In the genomic region with DNA sequence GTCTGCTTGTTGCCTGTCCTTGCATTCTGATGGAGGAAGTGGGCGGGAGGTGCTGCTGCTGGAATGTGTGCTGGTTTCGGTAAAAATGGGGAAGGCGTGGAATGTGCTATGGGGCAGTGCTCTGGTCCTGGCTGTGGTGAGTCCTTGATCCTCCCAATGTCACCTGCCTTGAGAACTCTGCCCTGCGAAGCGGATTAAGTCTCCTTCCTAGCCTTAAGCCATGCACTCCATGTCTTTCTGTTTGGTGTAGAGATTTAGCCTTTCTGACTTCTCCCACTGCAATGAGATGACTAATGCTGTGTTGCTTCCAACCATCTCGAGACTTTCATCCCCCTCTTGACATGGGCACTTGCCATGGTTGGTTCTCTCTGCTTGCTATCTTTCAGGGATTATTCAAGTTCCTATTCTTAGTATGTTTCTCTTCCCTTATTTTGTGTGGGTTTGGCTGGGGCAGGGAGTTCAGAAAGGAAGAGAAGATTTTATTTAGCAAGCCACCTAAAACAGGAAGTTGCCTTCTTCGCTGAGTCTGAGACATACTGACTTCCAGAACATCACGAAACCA, we compare ENCODE assay signal across 14 cellular contexts.
DNase-seq lines count a peak whose midpoint lies in the region; ATAC-seq, FAIRE-seq and TF ChIP-seq lines count a peak whose summit lies in the region.
"Had no signal": no experiment of that assay in that cellular context is flagged by ENCODE, and none has a peak within 500 bp of the region (broad histone marks: within the 10 kb centered on the region; RNA-seq: fewer than 3 reads in every experiment).

No MANE protein-coding gene starts in this region.

- no peak for TF ChIP-seq RAD21 in SK-N-SH (IDR thresholded peaks at IDR 0.05; ENCODE audit: low read length)

- peaks cover 24% of the 10 kb centered on the region for H3K4me1 Mint-ChIP-seq in astrocyte (ENCODE audit: low read depth, unreplicated experiment)
- no peaks in the 10 kb centered on the region for H3K4me1 Mint-ChIP-seq in activated T-cell treated with anti-CD3 and anti-CD28 coated beads, Interleukin-2, amount 50 U/mL, for 4 hours (ENCODE audit: low read depth)
- H3K4me1 Mint-ChIP-seq: mesothelial cell of epicardium had no signal

- no peaks in the 10 kb centered on the region for H3K9me2 ChIP-seq in SK-N-SH

- peak overlapping the region; percentile 34; the same call in 1 of the 2 replicates for H3K4me2 ChIP-seq in SK-N-SH
- peak overlapping the region; percentile 50 for H3K4me2 ChIP-seq in astrocyte (ENCODE audit: low read length)
- H3K4me2 ChIP-seq: A549 had no signal

- no peaks in the 10 kb centered on the region for H3K36me3 Mint-ChIP-seq in astrocyte (ENCODE audit: low read depth, unreplicated experiment)
- no peaks in the 10 kb centered on the region for H3K36me3 Mint-ChIP-seq in activated T-cell treated with anti-CD3 and anti-CD28 coated beads, Interleukin-2, amount 50 U/mL, for 4 hours (ENCODE audit: insufficient read depth)
- no peaks in the 10 kb centered on the region for H3K36me3 Mint-ChIP-seq in activated naive CD4-positive, alpha-beta T cell treated with anti-CD3 and anti-CD28 coated beads, Interleukin-2, amount 50 U/mL, for 72 hours
- H3K36me3 Mint-ChIP-seq: mesothelial cell of epicardium had no signal

- H3K27me3 ChIP-seq in SK-N-SH (ENCODE audit: insufficient read depth), result no peaks in the 10 kb centered on the region
- no peaks in the 10 kb centered on the region for H3K27me3 ChIP-seq in astrocyte (ENCODE audit: insufficient read depth, low read length)
- no peaks in the 10 kb centered on the region for H3K27me3 ChIP-seq in upper lobe of right lung

- H3K79me2 ChIP-seq in SK-N-SH (ENCODE audit: insufficient read depth), result no peaks in the 10 kb centered on the region; the same call in 1 of the 2 replicates
- H3K79me2 ChIP-seq in astrocyte (ENCODE audit: insufficient read depth, low read length), result peaks cover 54% of the 10 kb centered on the region

- H3K27me3 Mint-ChIP-seq in astrocyte (ENCODE audit: low read depth, unreplicated experiment), result no peaks in the 10 kb centered on the region
- H3K27me3 Mint-ChIP-seq in activated T-cell treated with anti-CD3 and anti-CD28 coated beads, Interleukin-2, amount 50 U/mL, for 4 hours (ENCODE audit: low read depth), result no peaks in the 10 kb centered on the region

- peaks cover 38% of the 10 kb centered on the region for H3F3A ChIP-seq in SK-N-SH (replicated peaks; ENCODE audit: insufficient read depth)

- DNase-seq in SK-N-SH, result no peak
- peak; percentile 79 for DNase-seq in astrocyte (ENCODE audit: low read depth)
- peak; percentile 62 for DNase-seq in inferior parietal cortex (ENCODE audit: extremely low spot score)
- no peak for DNase-seq in upper lobe of right lung
- DNase-seq in activated T-cell treated with anti-CD3 and anti-CD28 coated beads, Interleukin-2, amount 50 U/mL, for 4 hours, result no peak
- DNase-seq in activated naive CD4-positive, alpha-beta T cell treated with anti-CD3 and anti-CD28 coated beads, Interleukin-2, amount 50 U/mL, for 72 hours (ENCODE audit: low spot score in 2 of 2), result no peak
- no peak for DNase-seq in ureter (ENCODE audit: low spot score)
- DNase-seq: activated CD4-positive, CD25-positive, alpha-beta regulatory T cell treated with anti-CD3 and anti-CD28 coated beads, Interleukin-2, amount 50 U/mL, for 72 hours; activated naive CD4-positive, alpha-beta T cell treated with anti-CD3 and anti-CD28 coated beads, Interleukin-2, amount 50 U/mL, for 16 hours had no signal

- H3K4me3 Mint-ChIP-seq in astrocyte (ENCODE audit: unreplicated experiment), result no peak overlapping the region
- no peak overlapping the region for H3K4me3 Mint-ChIP-seq in activated T-cell treated with anti-CD3 and anti-CD28 coated beads, Interleukin-2, amount 50 U/mL, for 4 hours
- H3K4me3 Mint-ChIP-seq: mesothelial cell of epicardium had no signal

- intact Hi-C loops in upper lobe of right lung (cut with DNase I), result no loop called here

- H3K4me3 ChIP-seq in SK-N-SH (ENCODE audit: low read depth in 2 of 2, low read length in 1 of 2) (no peak overlapping the region), astrocyte (ENCODE audit: insufficient read depth, low read depth, low read length) (no peak overlapping the region), upper lobe of right lung (no peak overlapping the region)
- H3K4me3 ChIP-seq: A549, K562 had no signal

- H3K4me1 ChIP-seq in SK-N-SH (ENCODE audit: control insufficient read depth in 1 of 2, insufficient read depth in 2 of 2, low read depth in 1 of 2, low read length in 1 of 2), result peaks cover 0 to 79% of the 10 kb centered on the region in 2 experiments
- peaks cover 92% of the 10 kb centered on the region for H3K4me1 ChIP-seq in astrocyte (ENCODE audit: insufficient read depth, low read length)
- no peaks in the 10 kb centered on the region for H3K4me1 ChIP-seq in upper lobe of right lung
- H3K4me1 ChIP-seq: A549 had no signal

- H3K9me3 ChIP-seq in SK-N-SH (no peaks in the 10 kb centered on the region), astrocyte (ENCODE audit: insufficient read depth, low read depth, low read length) (no peaks in the 10 kb centered on the region), upper lobe of right lung (no peaks in the 10 kb centered on the region)
- H3K9me3 ChIP-seq: A549 had no signal

- no peaks in the 10 kb centered on the region for H3K36me3 ChIP-seq in SK-N-SH (replicated peaks in 1 of 2; ENCODE audit: control insufficient read depth in 1 of 2, insufficient read depth in 2 of 2, low read length in 1 of 2)
- H3K36me3 ChIP-seq in astrocyte (ENCODE audit: insufficient read depth, low read length), result no peaks in the 10 kb centered on the region
- H3K36me3 ChIP-seq in upper lobe of right lung, result no peaks in the 10 kb centered on the region

- TF ChIP-seq EP300 in SK-N-SH (IDR thresholded peaks at IDR 0.05; ENCODE audit: borderline replicate concordance in 1 of 2, low read depth in 1 of 2, low read length in 1 of 2), result no peak

- POLR2A ChIA-PET in SK-N-SH (lab: Yijun Ruan, JAX), result no interaction called here

- ATAC-seq in SK-N-SH treated with all-trans-retinoic acid at 6 μM for 48 hours (no peak; the same call in 2 of the 3 replicates), upper lobe of right lung (peak; percentile 87)
- no peak for ATAC-seq in activated T-cell treated with anti-CD3 and anti-CD28 coated beads, Interleukin-2, amount 50 U/mL, for 4 hours
- no peak for ATAC-seq in activated naive CD4-positive, alpha-beta T cell treated with anti-CD3 and anti-CD28 coated beads, Interleukin-2, amount 50 U/mL, for 72 hours
- ATAC-seq: A549, K562 had no signal

- H3K9me3 Mint-ChIP-seq in astrocyte (ENCODE audit: unreplicated experiment), result no peaks in the 10 kb centered on the region
- no peaks in the 10 kb centered on the region for H3K9me3 Mint-ChIP-seq in activated T-cell treated with anti-CD3 and anti-CD28 coated beads, Interleukin-2, amount 50 U/mL, for 4 hours
- peaks cover 3 to 4% of the 10 kb centered on the region in 2 donors for H3K9me3 Mint-ChIP-seq in activated naive CD4-positive, alpha-beta T cell treated with anti-CD3 and anti-CD28 coated beads, Interleukin-2, amount 50 U/mL, for 72 hours
- H3K9me3 Mint-ChIP-seq: mesothelial cell of epicardium had no signal

- no peak overlapping the region for H3K27ac Mint-ChIP-seq in astrocyte (ENCODE audit: unreplicated experiment)
- no peak overlapping the region for H3K27ac Mint-ChIP-seq in activated naive CD4-positive, alpha-beta T cell treated with anti-CD3 and anti-CD28 coated beads, Interleukin-2, amount 50 U/mL, for 72 hours
- H3K27ac Mint-ChIP-seq: mesothelial cell of epicardium had no signal

- TF ChIP-seq CTCF in SK-N-SH (IDR thresholded peaks at IDR 0.05) (no peak), astrocyte (IDR thresholded peaks at IDR 0.05; ENCODE audit: insufficient read depth, low read depth, low read length) (no peak), upper lobe of right lung (IDR thresholded peaks at IDR 0.05) (no peak)

- H2AFZ ChIP-seq in SK-N-SH (ENCODE audit: low read depth) (peak overlapping the region; percentile 47), astrocyte (ENCODE audit: low read depth, low read length) (no peak overlapping the region)

- FAIRE-seq in astrocyte (lab: Jason Lieb, UNC), result peak; percentile 98
- FAIRE-seq: A549, endometrium, K562 had no signal

- WGBS in SK-N-SH (ENCODE audit: low lambda C conversion rate), result 85% methylated on average over 8 of the region's 8 CpGs

- no peak overlapping the region for H3K9ac ChIP-seq in SK-N-SH
- peak overlapping the region; percentile 65 for H3K9ac ChIP-seq in astrocyte (ENCODE audit: low read length)

- CTCF ChIA-PET in SK-N-SH (lab: Yijun Ruan, JAX), result no interaction called here

- H4K20me1 ChIP-seq in SK-N-SH (ENCODE audit: insufficient read depth) (no peaks in the 10 kb centered on the region), astrocyte (ENCODE audit: insufficient read depth, low read length) (no peaks in the 10 kb centered on the region)

- peak overlapping the region in 1 of 2 experiments; percentile 81; a peak in 2 of 4 replicates for H3K27ac ChIP-seq in SK-N-SH (ENCODE audit: low read depth in 2 of 2, low read length in 1 of 2)
- peak overlapping the region; percentile 93 for H3K27ac ChIP-seq in astrocyte (ENCODE audit: low read depth, low read length)
- peak overlapping the region; percentile 11 for H3K27ac ChIP-seq in upper lobe of right lung
- H3K27ac ChIP-seq: A549 had no signal

TF ChIP-seq in SK-N-SH, 30 proteins besides CTCF, POLR2A, EP300 and RAD21 (continues in another document):
- no peak for TF ChIP-seq CHD2 (IDR thresholded peaks at IDR 0.05; ENCODE audit: low read length, partially characterized antibody)

TF ChIP-seq in SK-N-SH treated with all-trans-retinoic acid at 6 μM for 48 hours, 23 proteins besides CTCF, POLR2A, EP300 and RAD21 (continues in another document):
- no peak for TF ChIP-seq OSR1 (CRISPR knock-in tag; IDR thresholded peaks at IDR 0.05)
- no peak for TF ChIP-seq ESRRG (CRISPR knock-in tag; IDR thresholded peaks at IDR 0.05)
- TF ChIP-seq CSRNP3 (CRISPR knock-in tag; IDR thresholded peaks at IDR 0.05), result no peak
- TF ChIP-seq ZNF565 (CRISPR knock-in tag; conservative IDR thresholded peaks at IDR 0.05; ENCODE audit: low read depth), result no peak
- no peak for TF ChIP-seq ISL1 (CRISPR knock-in tag; IDR thresholded peaks at IDR 0.05)
- TF ChIP-seq TCF4 (CRISPR knock-in tag; IDR thresholded peaks at IDR 0.05; ENCODE audit: borderline replicate concordance), result no peak
- no peak for TF ChIP-seq ZNF70 (CRISPR knock-in tag; IDR thresholded peaks at IDR 0.05)
- no peak for TF ChIP-seq SNAI2 (CRISPR knock-in tag; IDR thresholded peaks at IDR 0.05)
- no peak for TF ChIP-seq CSDC2 (CRISPR knock-in tag; IDR thresholded peaks at IDR 0.05)

Comparison
In these comparisons a context has a peak if more than half of its experiments do, and no peak if none do; other contexts are left out.
1. DNase-seq: peak in astrocyte (single experiment) and inferior parietal cortex (single experiment); none in SK-N-SH (single experiment), upper lobe of right lung (single experiment), activated T-cell treated with anti-CD3 and anti-CD28 coated beads, Interleukin-2, amount 50 U/mL, for 4 hours (single experiment), activated naive CD4-positive, alpha-beta T cell treated with anti-CD3 and anti-CD28 coated beads, Interleukin-2, amount 50 U/mL, for 72 hours (0 of 2) and ureter (single experiment).